Comparison of ENCODE assay signal across 15 cellular contexts in the genomic region with DNA sequence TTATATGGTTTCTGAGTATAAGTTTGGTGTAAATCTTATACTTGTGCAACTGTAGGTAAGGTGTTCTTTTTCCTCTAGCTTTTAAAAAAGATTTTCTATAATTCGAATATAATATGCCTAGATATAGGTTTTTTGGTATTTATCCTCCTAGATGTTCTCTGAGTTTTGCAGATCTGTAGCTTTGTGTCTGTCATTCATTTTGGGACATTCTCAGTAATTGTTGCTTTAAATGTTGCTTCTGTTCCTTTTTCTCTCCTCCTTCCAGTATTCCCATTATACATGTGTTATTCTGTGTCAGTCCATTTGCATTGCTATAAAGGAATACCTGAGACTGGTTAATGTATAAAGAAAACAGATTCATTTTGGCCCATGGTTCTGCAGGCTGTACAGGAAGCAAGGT. TPM values are rescaled to one million over a fixed set of nuclear protein-coding genes. Genes with fewer than 3 reads are reported as not detected.
DNase-seq lines count a peak whose midpoint lies in the region; TF ChIP-seq lines count a peak whose summit lies in the region.
"Had no signal": no experiment of that assay in that cellular context is flagged by ENCODE, and none has a peak within 500 bp of the region (broad histone marks: within the 10 kb centered on the region; RNA-seq: fewer than 3 reads in every experiment).

No MANE protein-coding gene starts in this region.

- H3K27ac ChIP-seq in epithelial cell of prostate (peak overlapping the region; percentile 99), muscle layer of colon (ENCODE audit: low read depth, low read length) (peak overlapping the region; percentile 7), transverse colon (peak overlapping the region; percentile 56 to 64 (median 61))
- H3K27ac ChIP-seq: 22Rv1, C4-2B had no signal

- H3K9me3 Mint-ChIP-seq in Calu3 (ENCODE audit: low read depth, unreplicated experiment), result no peaks in the 10 kb centered on the region
- H3K9me3 Mint-ChIP-seq: H9 had no signal

- peaks cover 46% of the 10 kb centered on the region for H3K4me1 Mint-ChIP-seq in Calu3 (ENCODE audit: low read depth, unreplicated experiment)
- H3K4me1 Mint-ChIP-seq: H9 had no signal

- no peaks in the 10 kb centered on the region for H3K27me3 ChIP-seq in muscle layer of colon (ENCODE audit: control insufficient read depth in 1 of 2, insufficient read depth in 2 of 2, low read length in 2 of 2)
- H3K27me3 ChIP-seq in transverse colon, result no peaks in the 10 kb centered on the region

- TF ChIP-seq EP300 in transverse colon (IDR thresholded peaks at IDR 0.05; ENCODE audit: low read depth), result no peak

- 85 to 86% methylated on average over 1 of the region's 1 CpG for WGBS in transverse colon (ENCODE audit: low coverage in 1 of 2), 2 donors

- H3K4me3 ChIP-seq in muscle layer of colon (ENCODE audit: low read depth in 1 of 2, low read length in 2 of 2), result no peak overlapping the region
- H3K4me3 ChIP-seq in transverse colon, result no peak overlapping the region
- H3K4me3 ChIP-seq: A549, K562 had no signal

- H3K36me3 ChIP-seq in muscle layer of colon (ENCODE audit: insufficient read depth, low read length) (no peaks in the 10 kb centered on the region), transverse colon (no peaks in the 10 kb centered on the region)

- intact Hi-C loops in Calu3 (cut with micrococcal nuclease; ENCODE audit: unreplicated experiment) (no loop called here), transverse colon (cut with DNase I; ENCODE audit: low total_unique reads) (no loop called here)

- no peak overlapping the region for H3K4me3 Mint-ChIP-seq in Calu3 (ENCODE audit: low read depth, unreplicated experiment)
- H3K4me3 Mint-ChIP-seq: CD4-positive, alpha-beta T cell; H9 had no signal

- peak overlapping the region; percentile 94 for H3K27ac Mint-ChIP-seq in Calu3 (ENCODE audit: unreplicated experiment)
- H3K27ac Mint-ChIP-seq: CD4-positive, alpha-beta T cell; H9 had no signal

- peaks cover 42% of the 10 kb centered on the region for H3K4me1 ChIP-seq in muscle layer of colon (ENCODE audit: insufficient read depth, low read length)
- H3K4me1 ChIP-seq in transverse colon, result peaks cover 8 to 33% (median 16%) of the 10 kb centered on the region in 4 donors
- H3K4me1 ChIP-seq: Caco-2 had no signal

- H3K9me3 ChIP-seq in muscle layer of colon (ENCODE audit: low read length) (no peaks in the 10 kb centered on the region), transverse colon (no peaks in the 10 kb centered on the region)
- H3K9me3 ChIP-seq: Caco-2 had no signal

- in situ Hi-C loops in transverse colon (cut with MboI; ENCODE audit: low pct_ligation_motif_present in 1 of 4, low pct_unique_long_range_greater_than_20kb in 1 of 4, low sequenced_read_pairs in 3 of 4), result no loop called here

- TF ChIP-seq CTCF in Calu3 (IDR thresholded peaks at IDR 0.05; ENCODE audit: unreplicated experiment) (no peak), transverse colon (IDR thresholded peaks at IDR 0.05) (no peak)

- no peak for TF ChIP-seq POLR2A in transverse colon (IDR thresholded peaks at IDR 0.05)

- peaks cover 27% of the 10 kb centered on the region for H3K36me3 Mint-ChIP-seq in Calu3 (ENCODE audit: insufficient read depth, unreplicated experiment)

- no TSS peak for BruUV-seq in Calu3 (replicated peaks; lab: Mats Ljungman, UMichigan)

- DNase-seq in Calu3 (no peak), epithelial cell of prostate (ENCODE audit: low read depth, low spot score) (no peak), transverse colon (no peak), DMS 273 treated with DMSO at 0.1 percent for 48 hours (lab: John Stamatoyannopoulos, UW) (no peak), DMS79 treated with DMSO at 0.1 percent for 48 hours (lab: John Stamatoyannopoulos, UW) (no peak), NOMO-1 treated with dmso at 0.1 percent for 144 hours (lab: John Stamatoyannopoulos, UW; ENCODE audit: unreplicated experiment) (no peak)
- DNase-seq: AML-193; Caco-2; CD4-positive, alpha-beta T cell; H9 had no signal

- no peaks in the 10 kb centered on the region for H3K27me3 Mint-ChIP-seq in Calu3 (ENCODE audit: unreplicated experiment)
- H3K27me3 Mint-ChIP-seq: CD4-positive, alpha-beta T cell had no signal

- no peak overlapping the region for H3K9ac ChIP-seq in muscle layer of colon (ENCODE audit: low read length)

- CTCF ChIA-PET in Calu3 (lab: Charles Lee), result no interaction called here

RNA-seq across cellular contexts. Expression of gene LURAP1L, which starts 33.7 kb away (rescaled TPM):
- total RNA-seq in Calu3 (2022), result 48.7 and 52.7 TPM in 2 replicates
- total RNA-seq in transverse colon, result 10 to 100 TPM; 19.1 to 50.0 (median 34.5) TPM
- total RNA-seq: Caco-2; CD4-positive, alpha-beta T cell had no signal

Comparison
In these comparisons a context has a peak if more than half of its experiments do, and no peak if none do; other contexts are left out.
1. H3K27ac ChIP-seq: peak in every context shown above with its lines; median percentile 99 in epithelial cell of prostate; 61 in transverse colon; 7 in muscle layer of colon.